In genomic region chr7:121578669-121579068, GRCh38 we compare ENCODE assay signal across 9 cellular contexts.
"Had no signal": no experiment of that assay in that cellular context is flagged by ENCODE, and none has a peak within 500 bp of the region (broad histone marks: within the 10 kb centered on the region; RNA-seq: fewer than 3 reads in every experiment).

No MANE protein-coding gene starts in this region.

- FAIRE-seq: H1, H54, HTR-8/SVneo had no signal

- H3K27ac ChIP-seq: KMS-11 had no signal

- H3K4me3 ChIP-seq: GM23338 had no signal

- H3K4me2 ChIP-seq: GM23338, KMS-11 had no signal

- H2AFZ ChIP-seq: GM23338 had no signal

- DNase-seq: H9, HCEC 1CT, HFFc6, KBM-7 had no signal

- H3K9ac ChIP-seq: KMS-11 had no signal

- ATAC-seq: GM23338 had no signal
